8 cellular contexts compared by ENCODE assay signal in genomic region chr12:96502477-96502876, GRCh38. TPM values are rescaled to one million over a fixed set of nuclear protein-coding genes. Genes with fewer than 3 reads are reported as not detected.
A peak's percentile ranks its signal among the peaks of the same experiment; 100 is the strongest.
DNase-seq lines count a peak whose midpoint lies in the region; ATAC-seq and TF ChIP-seq lines count a peak whose summit lies in the region.

No MANE protein-coding gene starts in this region.

- no peak overlapping the region; the same call in 1 of the 2 replicates for H4K5ac ChIP-seq in IMR-90 (ENCODE audit: low read depth, low read length)

- H4K8ac ChIP-seq in IMR-90 (ENCODE audit: low read depth in 2 of 2, low read length in 2 of 2): no peak overlapping the region

- H3K9me1 ChIP-seq in IMR-90 (ENCODE audit: insufficient read depth, low read length): peaks cover 6% of the 10 kb centered on the region; the same call in 1 of the 2 replicates

- no peak overlapping the region for H3K23ac ChIP-seq in IMR-90 (ENCODE audit: low read depth, low read length)

- H3K9me3 ChIP-seq in IMR-90 (ENCODE audit: control insufficient read depth, insufficient read depth, low read length): no peaks in the 10 kb centered on the region

- no peaks in the 10 kb centered on the region for H3K36me3 ChIP-seq in IMR-90 (ENCODE audit: control insufficient read depth, insufficient read depth, low read length)

- no peak overlapping the region for H2AFZ ChIP-seq in IMR-90 (replicated peaks; ENCODE audit: low read length, poor library complexity)

- TF ChIP-seq RAD21 in IMR-90 (IDR thresholded peaks at IDR 0.05; ENCODE audit: low read length): no peak

- H2BK120ac ChIP-seq in IMR-90 (ENCODE audit: low read depth, low read length): peak overlapping the region; percentile 3; the same call in 1 of the 2 replicates

- no peak for DNase-seq in IMR-90
- peak; percentile 14 for DNase-seq in epithelial cell of esophagus (ENCODE audit: low read depth)
- DNase-seq in RWPE1 (ENCODE audit: low spot score): no peak
- DNase-seq in iPS-NIHi7 (ENCODE audit: extremely low spot score): no peak
- DNase-seq in dorsolateral prefrontal cortex: no peak
- DNase-seq in germinal center (ENCODE audit: low spot score): no peak

- H2AK9ac ChIP-seq in IMR-90 (replicated peaks; ENCODE audit: low read depth, low read length, poor library complexity): no peak overlapping the region

- H3K27ac ChIP-seq in IMR-90 (ENCODE audit: insufficient read depth, low read length) (no peak overlapping the region), RWPE1 (no peak overlapping the region), dorsolateral prefrontal cortex (no peak overlapping the region)

- no peak overlapping the region for H3K56ac ChIP-seq in IMR-90 (ENCODE audit: extremely low read depth, insufficient read depth, low read length)

- H3K9ac ChIP-seq in IMR-90 (ENCODE audit: low read depth, low read length): no peak overlapping the region

- BruUV-seq in IMR-90 (replicated peaks; lab: Mats Ljungman, UMichigan): no TSS peak

- H3K18ac ChIP-seq in IMR-90 (ENCODE audit: low read depth, low read length): no peak overlapping the region

- no peak overlapping the region for H3K4me2 ChIP-seq in IMR-90 (ENCODE audit: low read depth, low read length)

- peak overlapping the region; percentile 68 for H4K91ac ChIP-seq in IMR-90 (ENCODE audit: insufficient read depth, low read depth, low read length)

- H2BK20ac ChIP-seq in IMR-90 (ENCODE audit: low read depth, low read length): no peak overlapping the region

- POLR2A ChIA-PET in IMR-90 (lab: Charles Lee; ENCODE audit: unreplicated experiment): no interaction called here
- POLR2A ChIA-PET in RWPE1 (lab: Yijun Ruan, JAX; ENCODE audit: low non-redundant PET): no interaction called here

- in situ Hi-C loops in IMR-90 (cut with MboI; ENCODE audit: low sequenced_read_pairs): no loop called here

- ATAC-seq in GM21447 (IDR thresholded peaks at IDR 0.05; ENCODE audit: unreplicated experiment): peak; percentile 62
- ATAC-seq in IMR-90 (ENCODE audit: low read depth): no peak; the same call in 1 of the 2 replicates

- intact Hi-C loops in IMR-90 (cut with micrococcal nuclease): no loop called here
- intact Hi-C loops in dorsolateral prefrontal cortex (cut with DNase I): no loop called here

- no peak for TF ChIP-seq CTCF in IMR-90 (conservative IDR thresholded peaks at IDR 0.05; ENCODE audit: low read depth, low read length)
- TF ChIP-seq CTCF in epithelial cell of esophagus (IDR thresholded peaks at IDR 0.05; ENCODE audit: insufficient read depth, low read depth, low read length, missing control alignments): no peak
- no peak for TF ChIP-seq CTCF in RWPE1 (conservative IDR thresholded peaks at IDR 0.05; ENCODE audit: low read depth)
- TF ChIP-seq CTCF in dorsolateral prefrontal cortex (IDR thresholded peaks at IDR 0.05 in 54 of 56, conservative IDR thresholded peaks at IDR 0.05 in 2 of 56; ENCODE audit: low read depth in 1 of 56, partially characterized antibody in 56 of 56): no peak

- no peaks in the 10 kb centered on the region for H3K79me1 ChIP-seq in IMR-90 (ENCODE audit: low read depth in 1 of 2, low read length in 2 of 2)

- H2BK15ac ChIP-seq in IMR-90 (ENCODE audit: low read depth, low read length): peak overlapping the region; percentile 1; the same call in 1 of the 3 replicates

- CTCF ChIA-PET in IMR-90 (lab: Yijun Ruan, JAX): interaction anchor here (1.1 to 1.3 kb wide), 2 partner anchors 14 to 79 kb away, joined by 3 to 4 read pairs; no protein-coding TSS in a partner anchor
- CTCF ChIA-PET in RWPE1 (lab: Yijun Ruan, JAX): interaction anchor here (0.5 to 1.2 kb wide), 2 partner anchors 13 to 14 kb away, joined by 3 to 4 read pairs; no protein-coding TSS in a partner anchor

- H2AK5ac ChIP-seq in IMR-90 (ENCODE audit: low read depth, low read length): no peak overlapping the region

- dilution Hi-C loops in IMR-90 (cut with HindIII; ENCODE audit: low sequenced_read_pairs, unreplicated experiment): no loop called here

- H3K4me1 ChIP-seq in IMR-90 (ENCODE audit: control insufficient read depth, insufficient read depth, low read length): peaks cover 8% of the 10 kb centered on the region

- H3K4me3 ChIP-seq in GM08714 (ENCODE audit: low read length) (peak overlapping the region; percentile 52; the same call in 1 of the 2 replicates), IMR-90 (ENCODE audit: insufficient read depth, low read depth, low read length) (no peak overlapping the region), epithelial cell of esophagus (ENCODE audit: low read length) (no peak overlapping the region), dorsolateral prefrontal cortex (no peak overlapping the region)

- no peaks in the 10 kb centered on the region for H3K27me3 ChIP-seq in IMR-90 (ENCODE audit: control insufficient read depth, insufficient read depth, low read length)
- no peaks in the 10 kb centered on the region for H3K27me3 ChIP-seq in dorsolateral prefrontal cortex

- H3K4ac ChIP-seq in IMR-90 (ENCODE audit: low read depth, low read length): no peak overlapping the region

- H4K20me1 ChIP-seq in IMR-90 (ENCODE audit: insufficient read depth, low read length): no peaks in the 10 kb centered on the region

- no peak overlapping the region for H3K14ac ChIP-seq in IMR-90 (replicated peaks; ENCODE audit: low read depth, low read length)

- TF ChIP-seq POLR2A in IMR-90 (IDR thresholded peaks at IDR 0.05; ENCODE audit: low read depth, low read length): no peak

- no peak overlapping the region for H2BK5ac ChIP-seq in IMR-90 (ENCODE audit: low read depth, low read length, poor library complexity, severe bottlenecking)

TF ChIP-seq in IMR-90, 13 proteins besides CTCF, POLR2A, EP300 and RAD21:
- TF ChIP-seq MAFK (IDR thresholded peaks at IDR 0.05; ENCODE audit: low read depth, low read length): no peak

RNA-seq across cellular contexts. Expression of gene CFAP54, which starts 13.1 kb away (rescaled TPM):
- total RNA-seq in IMR-90 (2012; rRNA removed) (0.18 and 0.28 TPM in 2 replicates), dorsolateral prefrontal cortex (10 to 100 TPM in 9 of 120 experiments, 1 to 10 TPM in 111; 3.2 to 17.7 (median 6.6) TPM)
- 0.19 and 0.41 TPM in 2 replicates for polyA plus RNA-seq in IMR-90 (2012; rRNA removed)
- polyA plus RNA-seq in IMR-90 (2012; cell fraction: cytosol; rRNA removed): 0.38 and 0.88 TPM in 2 replicates
- polyA plus RNA-seq in IMR-90 (2012; cell fraction: nucleus; rRNA removed; ENCODE audit: low replicate concordance): 0.35 and 0.91 TPM in 2 replicates
